ENCODE assay signal across 11 cellular contexts in the genomic region with DNA sequence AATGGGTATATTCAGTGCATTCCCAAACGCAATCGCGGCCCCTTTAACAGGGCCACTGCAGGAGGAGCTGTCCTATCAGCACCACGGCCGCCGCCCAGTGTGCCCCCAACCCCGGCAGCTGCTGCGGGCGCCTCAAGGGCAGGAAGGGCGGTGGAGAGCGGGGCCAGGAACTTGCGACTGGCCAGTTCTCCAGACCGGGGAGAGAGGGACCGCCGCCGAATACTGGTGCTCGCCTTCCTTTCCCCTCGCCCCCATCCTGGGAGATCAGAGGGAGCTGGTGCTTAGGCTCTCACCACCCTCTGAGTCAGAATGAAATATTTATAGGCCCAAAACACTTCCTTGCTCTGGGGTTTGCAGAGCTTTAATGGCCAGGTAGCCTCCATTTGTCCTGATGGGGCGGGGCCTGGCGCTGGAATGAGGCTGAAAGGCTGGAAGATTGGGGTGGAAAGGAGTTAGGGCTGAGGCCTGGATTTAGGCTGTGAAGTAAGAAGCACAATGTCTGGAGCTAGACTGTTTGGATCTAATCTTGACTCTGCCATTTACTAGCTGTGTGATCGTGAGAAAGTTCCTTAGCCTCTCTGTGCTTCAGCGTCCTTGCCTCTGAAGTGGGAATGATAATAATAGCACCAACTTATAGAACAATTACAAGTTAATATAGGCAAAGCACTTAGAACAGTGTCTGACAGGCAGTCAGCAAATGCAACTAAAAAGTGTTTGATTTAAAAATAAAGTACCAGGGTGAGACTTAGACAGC.
A peak's percentile ranks its signal among the peaks of the same experiment; 100 is the strongest.
DNase-seq lines count a peak whose midpoint lies in the region; ATAC-seq and TF ChIP-seq lines count a peak whose summit lies in the region.
"Had no signal": no experiment of that assay in that cellular context is flagged by ENCODE, and none has a peak within 500 bp of the region (broad histone marks: within the 10 kb centered on the region; RNA-seq: fewer than 3 reads in every experiment).

No MANE protein-coding gene starts in this region.

- H3K36me3 ChIP-seq in brain microvascular endothelial cell (replicated peaks): peaks cover 2% of the 10 kb centered on the region

- in situ Hi-C loops in brain microvascular endothelial cell (cut with HindIII; ENCODE audit: low pct_ligation_motif_present, low sequenced_read_pairs): no loop called here

- H3K4me3 ChIP-seq in brain microvascular endothelial cell (ENCODE audit: low read depth, low read length): no peak overlapping the region
- H3K4me3 ChIP-seq: BLaER1 treated with 17β-estradiol and CSF1 and Interleukin-3, amounts not matched to agents 10 nM and 100 nM had no signal

- H3K4me3 Mint-ChIP-seq in CD14-positive monocyte: peak overlapping the region; percentile 53 to 76
- H3K4me3 Mint-ChIP-seq in natural killer cell: no peak overlapping the region

- DNase-seq in CD14-positive monocyte (ENCODE audit: low spot score) (no peak), MV-4-11 (lab: John Stamatoyannopoulos, UW) (peak; percentile 34), erythroblast (lab: John Stamatoyannopoulos, UW) (peak; percentile 15 to 19), lung microvascular endothelial cell (ENCODE audit: low read depth in 2 of 2) (peak; percentile 43 to 59), NCI-H345 treated with DMSO at 0.1 percent for 48 hours (lab: John Stamatoyannopoulos, UW; ENCODE audit: unreplicated experiment) (no peak), brain microvascular endothelial cell (no peak), natural killer cell (no peak)
- DNase-seq in activated CD4-positive, CD25-positive, alpha-beta regulatory T cell (lab: John Stamatoyannopoulos, UW): no peak
- DNase-seq: NCI-H2227 treated with DMSO at 0.1 percent for 48 hours had no signal

- TF ChIP-seq CTCF in CD14-positive monocyte (IDR thresholded peaks at IDR 0.05) (no peak), brain microvascular endothelial cell (IDR thresholded peaks at IDR 0.05; ENCODE audit: low read depth, low read length, missing control alignments) (no peak), natural killer cell (IDR thresholded peaks at IDR 0.05) (no peak)

- no peak overlapping the region for H3K27ac ChIP-seq in brain microvascular endothelial cell
- H3K27ac ChIP-seq: HL-60 had no signal

- no peaks in the 10 kb centered on the region for H3K9me3 Mint-ChIP-seq in CD14-positive monocyte
- no peaks in the 10 kb centered on the region for H3K9me3 Mint-ChIP-seq in natural killer cell

- intact Hi-C loops in CD14-positive monocyte (cut with micrococcal nuclease): no loop called here
- intact Hi-C loops in natural killer cell (cut with micrococcal nuclease): no loop called here

- H3K27me3 Mint-ChIP-seq in CD14-positive monocyte (ENCODE audit: low read depth in 3 of 3) (peaks cover 0 to 1% (median 0%) of the 10 kb centered on the region in 3 donors), natural killer cell (ENCODE audit: low read depth in 2 of 2) (peaks cover under 1 to 8% of the 10 kb centered on the region in 2 donors)

- ATAC-seq in natural killer cell: no peak

- H3K36me3 Mint-ChIP-seq in CD14-positive monocyte: no peaks in the 10 kb centered on the region
- no peaks in the 10 kb centered on the region for H3K36me3 Mint-ChIP-seq in natural killer cell

- no peak for TF ChIP-seq POLR2A in erythroblast (IDR thresholded peaks at IDR 0.05; ENCODE audit: low read length)

- H3K27ac Mint-ChIP-seq in CD14-positive monocyte: no peak overlapping the region
- no peak overlapping the region for H3K27ac Mint-ChIP-seq in natural killer cell

- H3K4me1 Mint-ChIP-seq in CD14-positive monocyte (peaks cover 28% of the 10 kb centered on the region), natural killer cell (no peaks in the 10 kb centered on the region)

- no peaks in the 10 kb centered on the region for H3K27me3 ChIP-seq in brain microvascular endothelial cell (replicated peaks)
- H3K27me3 ChIP-seq: BLaER1 treated with 17β-estradiol and CSF1 and Interleukin-3, amounts not matched to agents 10 nM and 100 nM had no signal

Comparison
In these comparisons a context has a peak if more than half of its experiments do, and no peak if none do; other contexts are left out.
1. DNase-seq: peak in MV-4-11 (single experiment), erythroblast (2 of 2) and lung microvascular endothelial cell (2 of 2); none in CD14-positive monocyte (single experiment), NCI-H345 treated with DMSO at 0.1 percent for 48 hours (single experiment), brain microvascular endothelial cell (single experiment), natural killer cell (single experiment) and activated CD4-positive, CD25-positive, alpha-beta regulatory T cell (0 of 4).